In genomic region chr11:92046103-92046502, GRCh38 we compare ENCODE assay signal across 8 cellular contexts.
"Had no signal": no experiment of that assay in that cellular context is flagged by ENCODE, and none has a peak within 500 bp of the region (broad histone marks: within the 10 kb centered on the region; RNA-seq: fewer than 3 reads in every experiment).

No MANE protein-coding gene starts in this region.

- DNase-seq: GDM1, GF-D8 had no signal

- ATAC-seq: GM12878 had no signal

- H3K4me3 ChIP-seq: GM12878 had no signal

- FAIRE-seq: G401.6, GM12878, GM12891, GM12892, GM18507, GM19239 had no signal
